In genomic region chr1:3022976-3023375, GRCh38 we compare ENCODE assay signal across 19 cellular contexts. TPM values are rescaled to one million over a fixed set of nuclear protein-coding genes. Genes with fewer than 3 reads are reported as not detected.
DNase-seq lines count a peak whose midpoint lies in the region; ATAC-seq and TF ChIP-seq lines count a peak whose summit lies in the region.
"Had no signal": no experiment of that assay in that cellular context is flagged by ENCODE, and none has a peak within 500 bp of the region (broad histone marks: within the 10 kb centered on the region; RNA-seq: fewer than 3 reads in every experiment).

No MANE protein-coding gene starts in this region.

- 69 to 74% (median 70%) methylated on average over 14 of the region's 14 CpGs for WGBS in heart left ventricle, 4 donors
- no CpG with 5 or more reads among the region's 14 CpGs for WGBS in neuronal stem cell (ENCODE audit: extremely low coverage in 2 of 2, insufficient read length in 2 of 2, insufficient replicate concordance in 1 of 2), 2 donors
- 83 to 89% (median 87%) methylated on average over 14 of the region's 14 CpGs for WGBS in spleen, 5 donors

- H3K79me1 ChIP-seq in neuronal stem cell (ENCODE audit: low read depth, low read length) = no peaks in the 10 kb centered on the region

- H2BK5ac ChIP-seq in neuronal stem cell (ENCODE audit: low read length) = peak overlapping the region; percentile 47

- no peak overlapping the region for H3K4me3 ChIP-seq in left ventricle myocardium inferior
- no peak overlapping the region for H3K4me3 ChIP-seq in heart left ventricle
- no peak overlapping the region for H3K4me3 ChIP-seq in neuronal stem cell (ENCODE audit: low read length in 2 of 2)
- H3K4me3 ChIP-seq in spleen = no peak overlapping the region
- H3K4me3 ChIP-seq: A549 had no signal

- H2BK12ac ChIP-seq in neuronal stem cell (ENCODE audit: low read length) = no peak overlapping the region

- no peak overlapping the region for H2BK15ac ChIP-seq in neuronal stem cell (ENCODE audit: low read length)

- H3K27ac ChIP-seq in left ventricle myocardium inferior (replicated peaks) = no peak overlapping the region
- no peak overlapping the region for H3K27ac ChIP-seq in heart left ventricle
- no peak overlapping the region for H3K27ac ChIP-seq in neuronal stem cell (replicated peaks; ENCODE audit: low read length)
- no peak overlapping the region for H3K27ac ChIP-seq in spleen
- H3K27ac ChIP-seq: 22Rv1, A549, C4-2B, HL-60 had no signal

- no peaks in the 10 kb centered on the region for H3K4me1 ChIP-seq in left ventricle myocardium inferior
- no peaks in the 10 kb centered on the region for H3K4me1 ChIP-seq in heart left ventricle
- H3K4me1 ChIP-seq in neuronal stem cell (ENCODE audit: control insufficient read depth in 2 of 2, insufficient read depth in 1 of 2, low read depth in 1 of 2, low read length in 2 of 2) = peaks cover 2 to 12% of the 10 kb centered on the region in 2 donors
- no peaks in the 10 kb centered on the region for H3K4me1 ChIP-seq in spleen
- H3K4me1 ChIP-seq: A549, Caco-2 had no signal

- peak; percentile 37 for DNase-seq in activated effector memory CD4-positive, alpha-beta T cell treated with anti-CD3 and anti-CD28 coated beads, Interleukin-2, amount 50 U/mL, for 16 hours
- DNase-seq in activated effector memory CD4-positive, alpha-beta T cell treated with Interleukin-2 at 50 U/mL for 16 hours = no peak
- DNase-seq in left ventricle myocardium inferior = peak; percentile 2
- DNase-seq in heart left ventricle = no peak
- no peak for DNase-seq in neuronal stem cell (ENCODE audit: low spot score)
- peak; percentile 23 for DNase-seq in spleen
- DNase-seq in middle frontal gyrus (ENCODE audit: extremely low spot score, low spot score) = no peak
- no peak for DNase-seq in SW 1271 (lab: John Stamatoyannopoulos, UW)
- DNase-seq: AML-193; Caco-2; CD4-positive, alpha-beta T cell; H9 had no signal

- H3K36me3 ChIP-seq in left ventricle myocardium inferior = no peaks in the 10 kb centered on the region
- H3K36me3 ChIP-seq in heart left ventricle = no peaks in the 10 kb centered on the region
- no peaks in the 10 kb centered on the region for H3K36me3 ChIP-seq in neuronal stem cell (replicated peaks in 1 of 2; ENCODE audit: control insufficient read depth in 2 of 2, insufficient read depth in 2 of 2, low read length in 2 of 2)
- H3K36me3 ChIP-seq in spleen = no peaks in the 10 kb centered on the region

- H2BK120ac ChIP-seq in neuronal stem cell (ENCODE audit: low read depth, low read length) = no peak overlapping the region

- no peak overlapping the region for H3K9ac ChIP-seq in neuronal stem cell (ENCODE audit: low read depth, low read length, poor library complexity)

- H3K27me3 ChIP-seq in left ventricle myocardium inferior (ENCODE audit: low read depth) = peaks cover 25% of the 10 kb centered on the region
- peaks cover 0 to 8% (median 0%) of the 10 kb centered on the region in 9 donors for H3K27me3 ChIP-seq in heart left ventricle
- no peaks in the 10 kb centered on the region for H3K27me3 ChIP-seq in neuronal stem cell (ENCODE audit: control insufficient read depth in 3 of 3, insufficient read depth in 3 of 3, low read depth in 1 of 3, low read length in 3 of 3)
- H3K27me3 ChIP-seq in spleen (replicated peaks in 1 of 7) = peaks cover 0 to 24% (median 0%) of the 10 kb centered on the region in 7 donors

- H3K4me2 ChIP-seq in neuronal stem cell (ENCODE audit: insufficient read depth, low read length, poor library complexity, severe bottlenecking) = no peak overlapping the region
- H3K4me2 ChIP-seq: A549 had no signal

- no peak overlapping the region for H3K18ac ChIP-seq in neuronal stem cell (ENCODE audit: low read length)

- TF ChIP-seq POLR2A in heart left ventricle (IDR thresholded peaks at IDR 0.05) (no peak), spleen (IDR thresholded peaks at IDR 0.05) (no peak)

- no peak overlapping the region for H4K91ac ChIP-seq in neuronal stem cell (ENCODE audit: low read depth, low read length, poor library complexity)

- H3K23ac ChIP-seq in neuronal stem cell (ENCODE audit: low read depth, low read length, poor library complexity) = no peak overlapping the region

- intact Hi-C loops in left ventricle myocardium inferior (cut with micrococcal nuclease) = no loop called here
- intact Hi-C loops in heart left ventricle (cut with DNase I) = no loop called here
- intact Hi-C loops in spleen (cut with DNase I; ENCODE audit: low total_unique reads) = no loop called here

- H2AFZ ChIP-seq in neuronal stem cell (ENCODE audit: low read length) = no peak overlapping the region

- ATAC-seq in heart left ventricle = no peak
- ATAC-seq: A549 had no signal

- H3K4ac ChIP-seq in neuronal stem cell (ENCODE audit: low read length) = no peak overlapping the region

- H2AK5ac ChIP-seq in neuronal stem cell (ENCODE audit: low read depth, low read length) = no peak overlapping the region

- TF ChIP-seq CTCF in left ventricle myocardium inferior (IDR thresholded peaks at IDR 0.05; ENCODE audit: borderline replicate concordance) (no peak), heart left ventricle (IDR thresholded peaks at IDR 0.05) (no peak), spleen (IDR thresholded peaks at IDR 0.05 in 8 of 11, conservative IDR thresholded peaks at IDR 0.05 in 3 of 11) (no peak)

- no peaks in the 10 kb centered on the region for H3K9me3 ChIP-seq in left ventricle myocardium inferior (replicated peaks)
- H3K9me3 ChIP-seq in heart left ventricle = no peaks in the 10 kb centered on the region
- H3K9me3 ChIP-seq in neuronal stem cell (replicated peaks in 1 of 2; ENCODE audit: control insufficient read depth in 2 of 2, insufficient read depth in 1 of 2, low read depth in 1 of 2, low read length in 2 of 2) = peaks cover 0 to 10% of the 10 kb centered on the region in 2 donors
- no peaks in the 10 kb centered on the region for H3K9me3 ChIP-seq in spleen
- H3K9me3 ChIP-seq: A549, Caco-2 had no signal

- H3K14ac ChIP-seq in neuronal stem cell (ENCODE audit: low read length) = no peak overlapping the region

- H4K8ac ChIP-seq in neuronal stem cell (ENCODE audit: low read depth, low read length) = no peak overlapping the region

RNA-seq across cellular contexts. Expression of gene ACTRT2, which starts 1.7 kb away (rescaled TPM):
- not detected for total RNA-seq in left ventricle myocardium inferior
- not detected for total RNA-seq in heart left ventricle
- not detected for polyA plus RNA-seq in heart left ventricle
- 0.29 TPM for polyA plus RNA-seq in neuronal stem cell (2013, experiment 1 of 2)
- 0.29 TPM for polyA plus RNA-seq in neuronal stem cell (2013, experiment 2 of 2)
- total RNA-seq in spleen = not detected
- polyA plus RNA-seq in spleen = not detected
- total RNA-seq: Caco-2; CD4-positive, alpha-beta T cell; H1; H9; HT1080 had no signal
- polyA plus RNA-seq: A549, BJ, H1 had no signal

RNA-seq across cellular contexts. Expression of gene PRDM16, which starts 46.0 kb away (rescaled TPM):
- total RNA-seq in left ventricle myocardium inferior (16.6 TPM), heart left ventricle (10 to 100 TPM in 7 of 9 donors, 1 to 10 TPM in 2; 6.0 to 22.7 (median 14.4) TPM), spleen (1 to 10 TPM in 6 of 7 donors, under 1 TPM in 1; 0.51 to 3.2 (median 1.7) TPM)
- polyA plus RNA-seq in heart left ventricle (10 to 100 TPM; 11.3 to 13.1 TPM), spleen (under 1 TPM; 0.43 to 0.99 (median 0.44) TPM)
- polyA plus RNA-seq in neuronal stem cell (2013, experiment 1 of 2) = 7.9 TPM
- polyA plus RNA-seq in neuronal stem cell (2013, experiment 2 of 2) = 7.6 TPM
- total RNA-seq: CD4-positive, alpha-beta T cell; HT1080 had no signal

Comparison
In these comparisons a context has a peak if more than half of its experiments do, and no peak if none do; other contexts are left out.
1. DNase-seq: peak in activated effector memory CD4-positive, alpha-beta T cell treated with anti-CD3 and anti-CD28 coated beads, Interleukin-2, amount 50 U/mL, for 16 hours (single experiment), left ventricle myocardium inferior (single experiment) and spleen (single experiment); none in activated effector memory CD4-positive, alpha-beta T cell treated with Interleukin-2 at 50 U/mL for 16 hours (single experiment), heart left ventricle (0 of 5), neuronal stem cell (single experiment), middle frontal gyrus (single experiment) and SW 1271 (0 of 2).